18 cellular contexts compared by ENCODE assay signal in genomic region chr11:8313504-8314090, GRCh38. TPM values are rescaled to one million over a fixed set of nuclear protein-coding genes. Genes with fewer than 3 reads are reported as not detected.
DNase-seq lines count a peak whose midpoint lies in the region; ATAC-seq, FAIRE-seq and TF ChIP-seq lines count a peak whose summit lies in the region.
"Had no signal": no experiment of that assay in that cellular context is flagged by ENCODE, and none has a peak within 500 bp of the region (broad histone marks: within the 10 kb centered on the region; RNA-seq: fewer than 3 reads in every experiment).

No MANE protein-coding gene starts in this region.

- peak; percentile 32 for DNase-seq in natural killer cell treated with Interleukin-12 subunit alpha and Interleukin-12 subunit beta and Interleukin-15 and Interleukin-18, amount 100 ng/mL, for 72 hours (ENCODE audit: low spot score)
- no peak for DNase-seq in natural killer cell
- DNase-seq in H1 (ENCODE audit: low read depth in 1 of 2, low spot score in 2 of 2): no peak
- DNase-seq in neural progenitor cell (ENCODE audit: low spot score): no peak
- peak; percentile 58 for DNase-seq in spleen
- DNase-seq in NCI-H446 treated with DMSO at 0.1 percent for 48 hours (lab: John Stamatoyannopoulos, UW): no peak
- DNase-seq in GM19239 (ENCODE audit: insufficient read length, low spot score): no peak
- no peak for DNase-seq in T-helper 2 cell
- DNase-seq: ACHN; Calu3; CD4-positive, alpha-beta T cell; DMS 273 treated with DMSO at 0.1 percent for 48 hours; GOT3; HFFc6 had no signal

- CTCF ChIA-PET in H1 (lab: Charles Lee; ENCODE audit: partially characterized antibody): interaction anchor here (0.6 to 11.2 kb wide), 10 partner anchors 11 to 92 kb away, joined by 3 to 110 read pairs (median 4); partner anchors contain the start of gene LMO1

- H3K4me3 ChIP-seq in H1 (ENCODE audit: extremely low read depth in 1 of 4, insufficient read depth in 2 of 4, low read depth in 3 of 4, low read length in 4 of 4) (no peak overlapping the region), neural progenitor cell (no peak overlapping the region), spleen (no peak overlapping the region)
- H3K4me3 ChIP-seq: BLaER1 treated with 17β-estradiol and CSF1 and Interleukin-3, amounts not matched to agents 10 nM and 100 nM; HAP-1 had no signal

- no peak overlapping the region for H2AK5ac ChIP-seq in H1 (ENCODE audit: low read depth, low read length)

- H3K27ac ChIP-seq in H1 (ENCODE audit: low read depth, low read length) (no peak overlapping the region; the same call in 1 of the 2 replicates), neural progenitor cell (no peak overlapping the region), spleen (no peak overlapping the region)
- H3K27ac ChIP-seq: BLaER1 treated with 17β-estradiol and CSF1 and Interleukin-3, amounts not matched to agents 10 nM and 100 nM; HL-60 had no signal

- H2AFZ ChIP-seq in H1 (ENCODE audit: low read length) (no peak overlapping the region), neural progenitor cell (replicated peaks) (no peak overlapping the region)

- no peak overlapping the region for H4K91ac ChIP-seq in H1 (replicated peaks; ENCODE audit: insufficient read length, low read length)

- H4K8ac ChIP-seq in H1 (ENCODE audit: extremely low read depth, insufficient read depth, low read length): no peak overlapping the region

- H3K4me1 Mint-ChIP-seq in natural killer cell treated with Interleukin-12 subunit alpha and Interleukin-12 subunit beta and Interleukin-15 and Interleukin-18, amount 100 ng/mL, for 72 hours (ENCODE audit: low read depth in 2 of 2): peaks cover 0 to 5% of the 10 kb centered on the region in 2 donors
- no peaks in the 10 kb centered on the region for H3K4me1 Mint-ChIP-seq in natural killer cell
- H3K4me1 Mint-ChIP-seq in neural progenitor cell: peaks cover 36% of the 10 kb centered on the region

- FAIRE-seq in H1 (lab: Jason Lieb, UNC) (no peak), GM19239 (lab: Jason Lieb, UNC) (no peak)

- TF ChIP-seq CTCF in natural killer cell (IDR thresholded peaks at IDR 0.05) (no peak), H1 (IDR thresholded peaks at IDR 0.05; ENCODE audit: control extremely low read depth in 1 of 3, insufficient read depth in 1 of 3, low read depth in 1 of 3, low read length in 3 of 3) (no peak), neural progenitor cell (IDR thresholded peaks at IDR 0.05) (no peak), spleen (IDR thresholded peaks at IDR 0.05 in 8 of 11, conservative IDR thresholded peaks at IDR 0.05 in 3 of 11) (no peak)

- H3K4me2 ChIP-seq in H1 (ENCODE audit: insufficient read depth in 1 of 2, low read depth in 2 of 2, low read length in 2 of 2): no peak overlapping the region; a peak in 1 of 4 replicates
- H3K4me2 ChIP-seq in neural progenitor cell: peak overlapping the region; percentile 67
- H3K4me2 ChIP-seq: BLaER1 treated with 17β-estradiol and CSF1 and Interleukin-3, amounts not matched to agents 10 nM and 100 nM had no signal

- H3K27ac Mint-ChIP-seq in natural killer cell treated with Interleukin-12 subunit alpha and Interleukin-12 subunit beta and Interleukin-15 and Interleukin-18, amount 100 ng/mL, for 72 hours: no peak overlapping the region
- no peak overlapping the region for H3K27ac Mint-ChIP-seq in natural killer cell
- H3K27ac Mint-ChIP-seq in neural progenitor cell: no peak overlapping the region
- H3K27ac Mint-ChIP-seq: CD4-positive, alpha-beta T cell; HFFc6 had no signal

- H3K27me3 Mint-ChIP-seq in natural killer cell treated with Interleukin-12 subunit alpha and Interleukin-12 subunit beta and Interleukin-15 and Interleukin-18, amount 100 ng/mL, for 72 hours: peaks cover 0 to 8% of the 10 kb centered on the region in 2 donors
- peaks cover 0 to 8% of the 10 kb centered on the region in 2 donors for H3K27me3 Mint-ChIP-seq in natural killer cell (ENCODE audit: low read depth in 2 of 2)
- H3K27me3 Mint-ChIP-seq in neural progenitor cell (ENCODE audit: insufficient read depth, low read depth): peaks cover 17% of the 10 kb centered on the region
- H3K27me3 Mint-ChIP-seq: CD4-positive, alpha-beta T cell had no signal

- H3K36me3 Mint-ChIP-seq in natural killer cell treated with Interleukin-12 subunit alpha and Interleukin-12 subunit beta and Interleukin-15 and Interleukin-18, amount 100 ng/mL, for 72 hours: no peaks in the 10 kb centered on the region
- H3K36me3 Mint-ChIP-seq in natural killer cell (no peaks in the 10 kb centered on the region), neural progenitor cell (no peaks in the 10 kb centered on the region)

- H3K79me1 ChIP-seq in H1 (ENCODE audit: low read depth, low read length): no peaks in the 10 kb centered on the region

- no peak for TF ChIP-seq RAD21 in H1 (IDR thresholded peaks at IDR 0.05 in 1 of 2, conservative IDR thresholded peaks at IDR 0.05 in 1 of 2; ENCODE audit: low read depth in 2 of 2, low read length in 2 of 2)

- H2BK12ac ChIP-seq in H1 (ENCODE audit: low read depth, low read length): no peak overlapping the region

- no peak overlapping the region for H2BK20ac ChIP-seq in H1 (ENCODE audit: low read length)

- H3K18ac ChIP-seq in H1 (ENCODE audit: extremely low read depth, low read length): no peak overlapping the region

- TF ChIP-seq EP300 in H1 (IDR thresholded peaks at IDR 0.05; ENCODE audit: borderline replicate concordance in 1 of 2, low read depth in 2 of 2, low read length in 2 of 2): no peak

- H3K56ac ChIP-seq in H1 (replicated peaks; ENCODE audit: insufficient read length, low read depth, low read length): no peak overlapping the region

- TF ChIP-seq POLR2A in H1 (IDR thresholded peaks at IDR 0.05; ENCODE audit: control extremely low read depth in 1 of 2, low read depth in 2 of 2, low read length in 2 of 2) (no peak), spleen (IDR thresholded peaks at IDR 0.05) (no peak)

- no peak overlapping the region for H3K14ac ChIP-seq in H1 (ENCODE audit: insufficient read length)

- H3K36me3 ChIP-seq in H1 (ENCODE audit: control insufficient read depth in 2 of 4, insufficient read depth in 4 of 4, low read length in 3 of 4) (no peaks in the 10 kb centered on the region), neural progenitor cell (no peaks in the 10 kb centered on the region), spleen (no peaks in the 10 kb centered on the region)
- H3K36me3 ChIP-seq: BLaER1 treated with 17β-estradiol and CSF1 and Interleukin-3, amounts not matched to agents 10 nM and 100 nM; HAP-1 had no signal

- H3K4me1 ChIP-seq in H1 (replicated peaks in 1 of 4; ENCODE audit: control insufficient read depth in 3 of 4, insufficient read depth in 4 of 4, low read length in 3 of 4) (peaks cover 0 to 11% (median 3%) of the 10 kb centered on the region in 4 experiments; a peak in 2 of 7 replicates), neural progenitor cell (peaks cover 32% of the 10 kb centered on the region), spleen (no peaks in the 10 kb centered on the region)
- H3K4me1 ChIP-seq: BLaER1 treated with 17β-estradiol and CSF1 and Interleukin-3, amounts not matched to agents 10 nM and 100 nM; HAP-1 had no signal

- H3K27me3 ChIP-seq in H1 (replicated peaks in 1 of 4; ENCODE audit: control insufficient read depth in 3 of 4, extremely low read depth in 1 of 4, insufficient read depth in 3 of 4, low read length in 3 of 4) (peaks cover 0 to 3% (median 0%) of the 10 kb centered on the region in 4 experiments; a peak in 2 of 7 replicates), neural progenitor cell (peaks cover 9% of the 10 kb centered on the region), spleen (replicated peaks in 1 of 7) (peaks cover 0 to 2% (median 0%) of the 10 kb centered on the region in 7 donors)
- H3K27me3 ChIP-seq: BLaER1 treated with 17β-estradiol and CSF1 and Interleukin-3, amounts not matched to agents 10 nM and 100 nM had no signal

- no peak overlapping the region for H3K23ac ChIP-seq in H1 (ENCODE audit: insufficient read length)

- POLR2A ChIA-PET in H1 (lab: Charles Lee; ENCODE audit: partially characterized antibody): no interaction called here

- peak in 1 of 2 donors; percentile 10 for ATAC-seq in natural killer cell treated with Interleukin-12 subunit alpha and Interleukin-12 subunit beta and Interleukin-15 and Interleukin-18, amount 100 ng/mL, for 72 hours
- no peak for ATAC-seq in natural killer cell

- 91% methylated on average over 6 of the region's 6 CpGs; no CpG with 5 or more reads in 1 of the 2 experiments for WGBS in H1 (ENCODE audit: extremely low coverage in 1 of 2, insufficient coverage in 1 of 2, insufficient read length in 1 of 2, insufficient replicate concordance in 2 of 2, low coverage in 1 of 2, low lambda C conversion rate in 2 of 2, missing lambda C conversion rate in 1 of 2), 2 experiments
- WGBS in spleen, 5 donors: 70 to 92% (median 77%) methylated on average over 1 to 6 of the region's 6 CpGs

- no peak overlapping the region for H2BK120ac ChIP-seq in H1 (replicated peaks; ENCODE audit: low read depth, low read length)

- H3K79me2 ChIP-seq in H1 (ENCODE audit: control insufficient read depth in 1 of 2, insufficient read depth in 2 of 2, low read length in 2 of 2) (no peaks in the 10 kb centered on the region), neural progenitor cell (ENCODE audit: low read depth) (no peaks in the 10 kb centered on the region)

- H4K5ac ChIP-seq in H1 (ENCODE audit: insufficient read length, low read depth, low read length): no peak overlapping the region

- peaks cover 16% of the 10 kb centered on the region for H3F3A ChIP-seq in neural progenitor cell (ENCODE audit: low read depth)

- H3K9me3 Mint-ChIP-seq in natural killer cell treated with Interleukin-12 subunit alpha and Interleukin-12 subunit beta and Interleukin-15 and Interleukin-18, amount 100 ng/mL, for 72 hours: no peaks in the 10 kb centered on the region
- H3K9me3 Mint-ChIP-seq in natural killer cell (no peaks in the 10 kb centered on the region), neural progenitor cell (no peaks in the 10 kb centered on the region)
- H3K9me3 Mint-ChIP-seq: CD4-positive, alpha-beta T cell; HFFc6 had no signal

- intact Hi-C loops in natural killer cell (cut with micrococcal nuclease) (no loop called here), spleen (cut with DNase I; ENCODE audit: low total_unique reads) (no loop called here)

- H3K4ac ChIP-seq in H1 (replicated peaks; ENCODE audit: insufficient read length, low read depth, low read length): no peak overlapping the region

- H4K20me1 ChIP-seq in H1 (replicated peaks in 1 of 2; ENCODE audit: control insufficient read depth in 1 of 2, insufficient read depth in 2 of 2, low read length in 2 of 2): no peaks in the 10 kb centered on the region
- peaks cover 12% of the 10 kb centered on the region for H4K20me1 ChIP-seq in neural progenitor cell (ENCODE audit: low read depth)
- H4K20me1 ChIP-seq: BLaER1 treated with 17β-estradiol and CSF1 and Interleukin-3, amounts not matched to agents 10 nM and 100 nM had no signal

- H2BK5ac ChIP-seq in H1 (ENCODE audit: low read depth, low read length): no peak overlapping the region

- no peak overlapping the region for H3K4me3 Mint-ChIP-seq in natural killer cell treated with Interleukin-12 subunit alpha and Interleukin-12 subunit beta and Interleukin-15 and Interleukin-18, amount 100 ng/mL, for 72 hours
- H3K4me3 Mint-ChIP-seq in natural killer cell (no peak overlapping the region), neural progenitor cell (no peak overlapping the region)
- H3K4me3 Mint-ChIP-seq: CD4-positive, alpha-beta T cell; HFFc6 had no signal

- H3K23me2 ChIP-seq in H1 (ENCODE audit: low read depth, low read length): no peaks in the 10 kb centered on the region

- H3K9ac ChIP-seq in H1 (replicated peaks in 1 of 4; ENCODE audit: extremely low read depth in 1 of 4, low read depth in 3 of 4, low read length in 3 of 4) (no peak overlapping the region), neural progenitor cell (no peak overlapping the region)
- H3K9ac ChIP-seq: BLaER1 treated with 17β-estradiol and CSF1 and Interleukin-3, amounts not matched to agents 10 nM and 100 nM had no signal

- H2BK15ac ChIP-seq in H1 (ENCODE audit: low read length): 0 out of 2 replicates have a peak overlapping the region, but pooled peaks have one; percentile 46

- no peaks in the 10 kb centered on the region for H3K9me3 ChIP-seq in H1 (ENCODE audit: insufficient read depth in 2 of 2, low read depth in 1 of 2, low read length in 1 of 2)
- no peaks in the 10 kb centered on the region for H3K9me3 ChIP-seq in neural progenitor cell (ENCODE audit: low read depth)
- H3K9me3 ChIP-seq in spleen: no peaks in the 10 kb centered on the region
- H3K9me3 ChIP-seq: BLaER1 treated with 17β-estradiol and CSF1 and Interleukin-3, amounts not matched to agents 10 nM and 100 nM; HAP-1 had no signal

RNA-seq across cellular contexts. Expression of gene LMO1, which starts 49.9 kb away (rescaled TPM):
- not detected for total RNA-seq in natural killer cell treated with Interleukin-12 subunit alpha and Interleukin-12 subunit beta and Interleukin-15 and Interleukin-18, amount 100 ng/mL, for 72 hours
- not detected for total RNA-seq in natural killer cell
- not detected in 2 replicates for total RNA-seq in H1 (2021; fragmentation: NEBNext Ultra II Directional; extraction: Animal tissue kit (Norgen Biotek cat#: 25700))
- 0.17 and 0.30 TPM in 2 replicates for polyA plus RNA-seq in H1 (2011; rRNA removed)
- polyA plus RNA-seq in H1 (2011; cell fraction: cytosol; rRNA removed): 0.32 TPM
- polyA plus RNA-seq in H1 (2011; cell fraction: nucleus; rRNA removed): 0.37 TPM
- 0.19 to 0.85 TPM (median 0.46 TPM) in 4 replicates for polyA plus RNA-seq in H1 (2012, experiment 1 of 2)
- 0.45 TPM for polyA plus RNA-seq in H1 (2012, experiment 2 of 2)
- 0.20 TPM for polyA plus RNA-seq in H1 (2013, experiment 1 of 2)
- 0.11 TPM for polyA plus RNA-seq in H1 (2013, experiment 2 of 2)
- polyA minus RNA-seq in H1 (2011; rRNA and poly(A)+ RNA removed): 0.44 TPM in 1 of 2 replicates, not detected in the other
- not detected for polyA minus RNA-seq in H1 (2011; cell fraction: cytosol; rRNA and poly(A)+ RNA removed)
- polyA minus RNA-seq in H1 (2011; cell fraction: nucleus; rRNA and poly(A)+ RNA removed): not detected
- 2.9 and 6.2 TPM in 2 replicates for total RNA-seq in neural progenitor cell (ENCODE audit: low replicate concordance)
- total RNA-seq in spleen: 1 to 10 TPM in 2 of 7 donors, under 1 TPM in 1, not detected in 4; 0.57 to 1.0 (median 1.0) TPM
- under 1 TPM in 2 of 3 donors, not detected in 1; 0.17 to 0.20 TPM for polyA plus RNA-seq in spleen
- total RNA-seq: Calu3; CD4-positive, alpha-beta T cell; Daoy; HFFc6 had no signal

Comparison
In these comparisons a context has a peak if more than half of its experiments do, and no peak if none do; other contexts are left out.
1. DNase-seq: peak in natural killer cell treated with Interleukin-12 subunit alpha and Interleukin-12 subunit beta and Interleukin-15 and Interleukin-18, amount 100 ng/mL, for 72 hours (single experiment) and spleen (single experiment); none in natural killer cell (single experiment), H1 (0 of 2), neural progenitor cell (single experiment), NCI-H446 treated with DMSO at 0.1 percent for 48 hours (single experiment), GM19239 (single experiment) and T-helper 2 cell (0 of 5).